In the genomic region with DNA sequence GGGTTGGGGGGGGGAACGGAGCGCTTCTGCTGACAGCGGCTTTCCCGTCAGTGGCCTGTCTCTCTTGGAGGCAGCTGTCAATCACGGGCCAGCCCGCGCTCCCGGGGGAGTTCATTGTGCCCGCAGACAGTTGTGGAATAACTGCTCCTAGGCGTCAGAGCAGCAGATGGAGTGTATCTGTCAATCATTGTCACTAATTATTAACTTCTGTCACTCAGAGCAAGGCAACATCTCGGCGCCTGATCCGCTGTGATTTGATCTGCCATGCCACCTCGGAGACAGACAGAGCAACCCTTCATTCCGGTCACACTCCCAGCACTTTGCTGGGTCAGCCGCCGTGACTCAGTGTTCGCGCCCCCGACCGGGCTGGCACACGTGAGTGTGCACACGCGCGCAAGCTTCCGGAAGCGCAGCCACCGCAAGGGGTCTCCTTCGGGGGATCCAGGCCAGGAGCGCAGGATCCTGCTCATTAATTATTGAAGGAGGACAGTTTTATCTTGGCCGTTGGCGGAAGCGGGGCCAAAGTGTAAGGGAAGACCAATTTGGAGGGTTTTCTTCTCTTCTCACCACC, we compare ENCODE assay signal across 13 cellular contexts.
DNase-seq lines count a peak whose midpoint lies in the region; ATAC-seq and TF ChIP-seq lines count a peak whose summit lies in the region.
"Had no signal": no experiment of that assay in that cellular context is flagged by ENCODE, and none has a peak within 500 bp of the region (broad histone marks: within the 10 kb centered on the region; RNA-seq: fewer than 3 reads in every experiment).

No MANE protein-coding gene starts in this region.

- H3K27ac ChIP-seq in sigmoid colon, result no peak overlapping the region
- H3K27ac ChIP-seq: esophagus squamous epithelium had no signal

- H3K4me1 ChIP-seq in sigmoid colon, result peaks cover 0 to 11% (median 8%) of the 10 kb centered on the region in 4 donors

- DNase-seq in ACHN (peak; percentile 3), GM19238 (ENCODE audit: insufficient read length, low spot score) (peak; percentile 22), NCI-H748 (lab: John Stamatoyannopoulos, UW; ENCODE audit: unreplicated experiment) (peak; percentile 67), left kidney (ENCODE audit: low read depth, low spot score) (peak; percentile 89), NCI-H2029 treated with DMSO at 0.1 percent for 48 hours (lab: John Stamatoyannopoulos, UW) (no peak), sigmoid colon (no peak), HPDE6-E6E7 (ENCODE audit: extremely low spot score) (no peak)
- DNase-seq: activated CD4-positive, alpha-beta memory T cell treated with anti-CD3 and anti-CD28 coated beads for 36 hours; activated naive CD4-positive, alpha-beta T cell treated with Interleukin-2 at 50 U/mL for 16 hours; CD4-positive, CD25-positive, alpha-beta regulatory T cell; esophagus squamous epithelium; mucosa of descending colon had no signal

- no peak for TF ChIP-seq CTCF in sigmoid colon (IDR thresholded peaks at IDR 0.05)

- intact Hi-C loops in sigmoid colon (cut with DNase I), result no loop called here

- peaks cover 8 to 89% (median 49%) of the 10 kb centered on the region in 3 donors for H3K27me3 ChIP-seq in sigmoid colon

- no peaks in the 10 kb centered on the region for H3K36me3 ChIP-seq in sigmoid colon
- H3K36me3 ChIP-seq: esophagus squamous epithelium had no signal

- 16 to 34% methylated on average over 33 of the region's 33 CpGs for WGBS in sigmoid colon, 2 donors

- no peak for TF ChIP-seq POLR2A in sigmoid colon (IDR thresholded peaks at IDR 0.05)

- H3K4me3 ChIP-seq in sigmoid colon, result no peak overlapping the region
- H3K4me3 ChIP-seq: esophagus squamous epithelium, mucosa of descending colon had no signal

- no peak for TF ChIP-seq EP300 in sigmoid colon (IDR thresholded peaks at IDR 0.05)

- in situ Hi-C loops in ACHN (cut with HindIII; ENCODE audit: low pct_ligation_motif_present, low pct_unique_long_range_greater_than_20kb, low sequenced_read_pairs), result no loop called here

- H3K9me3 ChIP-seq in sigmoid colon, result no peaks in the 10 kb centered on the region
- H3K9me3 ChIP-seq: esophagus squamous epithelium, mucosa of descending colon had no signal

- no peak for ATAC-seq in HG03025 (IDR thresholded peaks at IDR 0.05; ENCODE audit: low FRiP score, unreplicated experiment)
- ATAC-seq: mucosa of descending colon had no signal

Comparison
In these comparisons a context has a peak if more than half of its experiments do, and no peak if none do; other contexts are left out.
1. DNase-seq: peak in ACHN (single experiment), GM19238 (single experiment), NCI-H748 (single experiment) and left kidney (single experiment); none in NCI-H2029 treated with DMSO at 0.1 percent for 48 hours (single experiment), sigmoid colon (single experiment) and HPDE6-E6E7 (single experiment).